ENCODE assay signal across 21 cellular contexts in genomic region chr3:126980266-126980811, GRCh38.
"Had no signal": no experiment of that assay in that cellular context is flagged by ENCODE, and none has a peak within 500 bp of the region (broad histone marks: within the 10 kb centered on the region; RNA-seq: fewer than 3 reads in every experiment).

No MANE protein-coding gene starts in this region.

- H3K36me3 ChIP-seq: adrenal gland, ascending aorta, brain microvascular endothelial cell, esophagus muscularis mucosa, gastrocnemius medialis, left ventricle myocardium inferior, spleen, tibial artery, WERI-Rb-1 had no signal

- H3K4me3 Mint-ChIP-seq: activated naive CD8-positive, alpha-beta T cell; activated T-cell treated with anti-CD3 and anti-CD28 coated beads, Interleukin-2, amount 50 U/mL, for 24 hours; mesothelial cell of epicardium; stimulated activated naive CD8-positive, alpha-beta T cell treated with anti-CD3 and anti-CD28 coated beads, Interleukin-15, amount 100 ng/mL, for 72 hours had no signal

- H3K36me3 Mint-ChIP-seq: mesothelial cell of epicardium had no signal

- H3K27ac ChIP-seq: adrenal gland, ascending aorta, brain microvascular endothelial cell, dorsolateral prefrontal cortex, esophagus muscularis mucosa, gastrocnemius medialis, left ventricle myocardium inferior, spleen, tibial artery, WERI-Rb-1 had no signal

- FAIRE-seq: colon had no signal

- H3K27ac Mint-ChIP-seq: activated naive CD8-positive, alpha-beta T cell; activated T-cell treated with anti-CD3 and anti-CD28 coated beads, Interleukin-2, amount 50 U/mL, for 24 hours; activated T-helper 2 cell treated with anti-CD3 and anti-CD28 coated beads, Interferon-gamma antibody, Interleukin-2, Interleukin-4, amounts not matched to agents 10 μg/mL and 5 μg/mL and 100 μg/mL, durations not matched to agents 14 hours and 24 hours and 36 hours; mesothelial cell of epicardium; stimulated activated naive CD8-positive, alpha-beta T cell treated with anti-CD3 and anti-CD28 coated beads, Interleukin-15, amount 100 ng/mL, for 72 hours had no signal

- ATAC-seq: gastrocnemius medialis; stimulated activated naive CD8-positive, alpha-beta T cell treated with anti-CD3 and anti-CD28 coated beads, Interleukin-15, amount 100 ng/mL, for 72 hours had no signal

- H3K4me3 ChIP-seq: adrenal gland, ascending aorta, dorsolateral prefrontal cortex, esophagus muscularis mucosa, gastrocnemius medialis, left ventricle myocardium inferior, spleen, tibial artery had no signal

- DNase-seq: activated CD4-positive, CD25-positive, alpha-beta regulatory T cell treated with anti-CD3 and anti-CD28 coated beads, Interleukin-2, amount 50 U/mL, for 72 hours; activated naive CD4-positive, alpha-beta T cell; activated T-cell treated with anti-CD3 and anti-CD28 coated beads, Interleukin-2, amount 50 U/mL, for 24 hours; adrenal gland; brain microvascular endothelial cell; central memory CD4-positive, alpha-beta T cell; dorsolateral prefrontal cortex; gastrocnemius medialis; hippocampal formation; left ventricle myocardium inferior; spleen; stimulated activated CD4-positive, alpha-beta T cell treated with anti-CD3 and anti-CD28 coated beads, Interleukin-4, amount 100 ng/mL, for 24 hours; stimulated activated naive CD8-positive, alpha-beta T cell treated with anti-CD3 and anti-CD28 coated beads, Interleukin-15, amount 100 ng/mL, for 72 hours; tibial artery; WERI-Rb-1 had no signal

- H3K9me3 ChIP-seq: ascending aorta, gastrocnemius medialis, tibial artery had no signal

- H3K9me3 Mint-ChIP-seq: activated T-cell treated with anti-CD3 and anti-CD28 coated beads, Interleukin-2, amount 50 U/mL, for 24 hours had no signal

- H3K27me3 ChIP-seq: adrenal gland, ascending aorta, brain microvascular endothelial cell, dorsolateral prefrontal cortex, gastrocnemius medialis had no signal
